8 cellular contexts compared by ENCODE assay signal in the genomic region with DNA sequence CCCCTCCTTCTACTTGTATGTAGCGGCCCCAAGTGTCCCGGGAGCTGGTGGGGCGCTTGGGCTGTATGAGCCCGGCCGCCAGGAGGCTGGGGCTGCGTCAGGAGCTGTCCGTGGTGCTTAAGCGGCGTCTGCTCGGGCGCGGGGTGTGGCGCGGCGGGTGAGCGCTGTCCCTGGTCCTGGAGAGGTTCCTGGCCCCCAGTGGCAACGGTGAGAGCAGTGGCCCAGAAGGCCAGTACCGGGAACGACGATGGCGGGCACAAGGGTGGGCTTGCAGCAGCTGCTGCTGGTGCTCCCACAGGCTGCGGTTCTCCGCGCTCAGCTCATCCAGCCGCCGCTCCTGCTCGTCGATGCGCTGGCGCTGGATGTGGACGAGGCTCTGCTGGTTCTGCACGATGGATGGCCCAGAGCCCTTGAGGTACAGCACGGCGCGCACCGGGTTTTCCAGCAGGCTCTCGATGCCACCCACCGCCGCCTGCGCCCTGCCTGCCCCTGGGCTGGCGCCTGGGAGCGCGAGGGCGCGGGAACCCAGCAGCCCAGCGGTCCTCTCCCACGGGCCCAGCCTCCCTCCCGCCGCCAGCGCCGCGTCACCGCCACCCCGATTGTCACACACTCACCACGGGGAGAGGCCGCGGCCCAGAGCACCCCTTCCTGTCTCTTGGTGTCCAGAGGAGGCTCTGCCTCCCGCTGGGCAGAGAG. TPM values are rescaled to one million over a fixed set of nuclear protein-coding genes. Genes with fewer than 3 reads are reported as not detected.
DNase-seq lines count a peak whose midpoint lies in the region; ATAC-seq and TF ChIP-seq lines count a peak whose summit lies in the region.

No MANE protein-coding gene starts in this region.

- H3K4me1 Mint-ChIP-seq in Calu3 (ENCODE audit: low read depth, unreplicated experiment) = no peaks in the 10 kb centered on the region

- TF ChIP-seq CTCF in Calu3 (IDR thresholded peaks at IDR 0.05; ENCODE audit: unreplicated experiment) = no peak
- peak in 1 of 2 donors; percentile 7 for TF ChIP-seq CTCF in mammary epithelial cell (conservative IDR thresholded peaks at IDR 0.05 in 1 of 2, IDR thresholded peaks at IDR 0.05 in 1 of 2; ENCODE audit: extremely low read depth in 1 of 2, insufficient read depth in 1 of 2, low read depth in 1 of 2, low read length in 2 of 2)

- peaks cover 89% of the 10 kb centered on the region for H3K27me3 Mint-ChIP-seq in Calu3 (ENCODE audit: unreplicated experiment)

- no peaks in the 10 kb centered on the region for H3K36me3 Mint-ChIP-seq in Calu3 (ENCODE audit: insufficient read depth, unreplicated experiment)

- H3K4me1 ChIP-seq in mammary epithelial cell (ENCODE audit: insufficient read depth, low read length) = no peaks in the 10 kb centered on the region

- no peak overlapping the region for H3K27ac Mint-ChIP-seq in Calu3 (ENCODE audit: unreplicated experiment)

- no peaks in the 10 kb centered on the region for H3K9me3 Mint-ChIP-seq in Calu3 (ENCODE audit: low read depth, unreplicated experiment)

- H4K20me1 ChIP-seq in mammary epithelial cell (ENCODE audit: insufficient read depth, low read length) = peaks cover 8% of the 10 kb centered on the region

- H3K79me2 ChIP-seq in mammary epithelial cell (ENCODE audit: insufficient read depth, low read length) = no peaks in the 10 kb centered on the region

- H2AFZ ChIP-seq in mammary epithelial cell (ENCODE audit: low read depth, low read length) = no peak overlapping the region

- peaks cover 13% of the 10 kb centered on the region for H3K27me3 ChIP-seq in mammary epithelial cell (ENCODE audit: insufficient read depth, low read length)

- BruUV-seq in Calu3 (replicated peaks; lab: Mats Ljungman, UMichigan) = no TSS peak
- no TSS peak for BruUV-seq in mammary epithelial cell (replicated peaks; lab: Mats Ljungman, UMichigan)

- intact Hi-C loops in Calu3 (cut with micrococcal nuclease; ENCODE audit: unreplicated experiment) (no loop called here), mammary epithelial cell (cut with micrococcal nuclease) (no loop called here)

- no peak overlapping the region for H3K27ac ChIP-seq in mammary epithelial cell (ENCODE audit: insufficient read depth, low read depth, low read length)

- H3K9ac ChIP-seq in mammary epithelial cell (ENCODE audit: insufficient read depth, low read length) = no peak overlapping the region

- dilution Hi-C loops in mammary epithelial cell (cut with HindIII; ENCODE audit: low sequenced_read_pairs) = loop anchor here (25.0 kb wide), 1 partner anchor 716 kb away; no protein-coding TSS in a partner anchor

- H3K4me3 ChIP-seq in mammary epithelial cell (replicated peaks in 1 of 3; ENCODE audit: insufficient read depth in 1 of 3, low read depth in 2 of 3, low read length in 3 of 3) = no peak overlapping the region

- no peaks in the 10 kb centered on the region for H3K36me3 ChIP-seq in mammary epithelial cell (ENCODE audit: insufficient read depth, low read length)

- 7% methylated on average over 25 of the region's 58 CpGs for WGBS in mammary epithelial cell (ENCODE audit: low coverage, missing lambda C conversion rate)

- in situ Hi-C loops in KBM-7 (cut with MboI; ENCODE audit: low pct_unique_long_range_greater_than_20kb, low sequenced_read_pairs) (no loop called here), mammary epithelial cell (cut with MboI; ENCODE audit: low sequenced_read_pairs in 2 of 2) (no loop called here)

- H3K4me3 Mint-ChIP-seq in Calu3 (ENCODE audit: low read depth, unreplicated experiment) = no peak overlapping the region

- H3K9me3 ChIP-seq in mammary epithelial cell (replicated peaks; ENCODE audit: insufficient read depth, low read length) = no peaks in the 10 kb centered on the region

- ATAC-seq in activated CD4-positive, CD25-positive, alpha-beta regulatory T cell treated with anti-CD3 and anti-CD28 coated beads, Interleukin-2, amount 50 U/mL, for 24 hours = peak; percentile 65 to 68

- CTCF ChIA-PET in Calu3 (lab: Charles Lee) (no interaction called here), mammary epithelial cell (lab: Charles Lee; ENCODE audit: low non-redundant PET) (no interaction called here)

- peak; percentile 74 for DNase-seq in Calu3
- DNase-seq in KBM-7 = peak; percentile 89
- peak; percentile 55 for DNase-seq in mammary epithelial cell
- peak; percentile 60 for DNase-seq in iris pigment epithelial cell (ENCODE audit: low read depth)
- peak; percentile 33 to 55 for DNase-seq in stimulated activated CD4-positive, alpha-beta T cell treated with anti-CD3 and anti-CD28 coated beads, Interleukin-1b, Interleukin-23, amount 100 ng/mL, for 1 hour (ENCODE audit: low read depth in 2 of 2)
- no peak for DNase-seq in NCI-H146 treated with DMSO at 0.1 percent for 48 hours (lab: John Stamatoyannopoulos, UW; ENCODE audit: unreplicated experiment)
- no peak for DNase-seq in NCI-H1436 (lab: John Stamatoyannopoulos, UW)

- H3K4me2 ChIP-seq in mammary epithelial cell (ENCODE audit: insufficient read depth, low read depth, low read length) = no peak overlapping the region

RNA-seq across cellular contexts. Expression of a gene that starts 41.9 kb away (rescaled TPM):
- total RNA-seq in Calu3 (2022) (122 and 145 TPM in 2 replicates), mammary epithelial cell (100 to 1,000 TPM in 1 of 2 donors, 10 to 100 TPM in 1; 53.5 to 111 TPM)
- polyA plus RNA-seq in mammary epithelial cell = 80.6 TPM
- 93.5 TPM for polyA minus RNA-seq in mammary epithelial cell

RNA-seq across cellular contexts. Expression of a gene that starts 59.6 kb away (rescaled TPM):
- 26.7 and 31.9 TPM in 2 replicates for total RNA-seq in Calu3 (2022)
- total RNA-seq in mammary epithelial cell = 10 to 100 TPM; 15.2 to 25.9 TPM
- polyA plus RNA-seq in mammary epithelial cell = 16.8 TPM
- polyA minus RNA-seq in mammary epithelial cell = 120 TPM

Comparison
In these comparisons a context has a peak if more than half of its experiments do, and no peak if none do; other contexts are left out.
1. DNase-seq: peak in Calu3 (single experiment), KBM-7 (single experiment), mammary epithelial cell (single experiment), iris pigment epithelial cell (single experiment) and stimulated activated CD4-positive, alpha-beta T cell treated with anti-CD3 and anti-CD28 coated beads, Interleukin-1b, Interleukin-23, amount 100 ng/mL, for 1 hour (2 of 2); none in NCI-H146 treated with DMSO at 0.1 percent for 48 hours (single experiment) and NCI-H1436 (single experiment).